9 cellular contexts compared by ENCODE assay signal in genomic region chrX:13123857-13124345, GRCh38.
DNase-seq lines count a peak whose midpoint lies in the region; ATAC-seq and TF ChIP-seq lines count a peak whose summit lies in the region.
"Had no signal": no experiment of that assay in that cellular context is flagged by ENCODE, and none has a peak within 500 bp of the region (broad histone marks: within the 10 kb centered on the region; RNA-seq: fewer than 3 reads in every experiment).

No MANE protein-coding gene starts in this region.

- no peaks in the 10 kb centered on the region for H3K9me3 Mint-ChIP-seq in activated CD4-positive, alpha-beta T cell treated with anti-CD3 and anti-CD28 coated beads for 36 hours (ENCODE audit: low read depth)
- no peaks in the 10 kb centered on the region for H3K9me3 Mint-ChIP-seq in T-helper 1 cell treated with Interleukin-12 subunit alpha and Interleukin-12 subunit beta and Interleukin-4 antibody, amounts not matched to agents 30 μg/mL and 1 μg/mL, for 36 hours
- H3K9me3 Mint-ChIP-seq in stimulated activated naive B cell treated with anti-CD40 and anti-IgM and Interleukin-4, amounts not matched to agents 10 μg/mL and 1 μg/mL and 100 μg/mL, for 72 hours: no peaks in the 10 kb centered on the region

- intact Hi-C loops in activated CD4-positive, alpha-beta T cell treated with anti-CD3 and anti-CD28 coated beads for 36 hours (cut with DNase I, micrococcal nuclease): no loop called here
- intact Hi-C loops in dorsolateral prefrontal cortex (cut with DNase I): no loop called here

- DNase-seq in activated CD4-positive, alpha-beta T cell treated with anti-CD3 and anti-CD28 coated beads for 36 hours: no peak
- no peak for DNase-seq in activated CD4-positive, alpha-beta T cell treated with anti-CD3 and anti-CD28 coated beads, Interleukin-2, amount 50 U/mL, for 48 hours
- DNase-seq in fibroblast of peridontal ligament (ENCODE audit: extremely low read depth) (peak; percentile 80), GM13976 (ENCODE audit: low spot score) (no peak), dorsolateral prefrontal cortex (no peak), kidney glomerular epithelial cell (lab: John Stamatoyannopoulos, UW) (no peak)
- no peak for DNase-seq in stimulated activated naive B cell treated with anti-CD40 and anti-IgM and Interleukin-4, amounts not matched to agents 10 μg/mL and 1 μg/mL and 100 μg/mL, for 72 hours
- DNase-seq: NCI-H748 treated with DMSO at 0.1 percent for 48 hours had no signal

- CTCF ChIA-PET in activated CD4-positive, alpha-beta T cell treated with anti-CD3 and anti-CD28 coated beads for 36 hours (lab: Charles Lee): interaction anchor here (0.7 to 1.5 kb wide), 3 partner anchors 122 to 212 kb away, joined by 3 to 4 read pairs (median 4); no protein-coding TSS in a partner anchor

- in situ Hi-C loops in GM13976 (cut with MboI; ENCODE audit: low sequenced_read_pairs, unreplicated experiment): no loop called here

- peak overlapping the region; percentile 58 for H3K27ac Mint-ChIP-seq in activated CD4-positive, alpha-beta T cell treated with anti-CD3 and anti-CD28 coated beads for 36 hours
- peak overlapping the region; percentile 88 for H3K27ac Mint-ChIP-seq in T-helper 1 cell treated with Interleukin-12 subunit alpha and Interleukin-12 subunit beta and Interleukin-4 antibody, amounts not matched to agents 30 μg/mL and 1 μg/mL, for 36 hours
- H3K27ac Mint-ChIP-seq in stimulated activated naive B cell treated with anti-CD40 and anti-IgM and Interleukin-4, amounts not matched to agents 10 μg/mL and 1 μg/mL and 100 μg/mL, for 72 hours: no peak overlapping the region

- no peak for TF ChIP-seq CTCF in GM13976 (IDR thresholded peaks at IDR 0.05; ENCODE audit: borderline replicate concordance, control extremely low read depth, extremely low read depth, insufficient read depth, missing control alignments)
- no peak for TF ChIP-seq CTCF in dorsolateral prefrontal cortex (IDR thresholded peaks at IDR 0.05 in 54 of 56, conservative IDR thresholded peaks at IDR 0.05 in 2 of 56; ENCODE audit: low read depth in 1 of 56, partially characterized antibody in 56 of 56)

- POLR2A ChIA-PET in activated CD4-positive, alpha-beta T cell treated with anti-CD3 and anti-CD28 coated beads for 36 hours (lab: Charles Lee): no interaction called here

- ATAC-seq in activated CD4-positive, alpha-beta T cell treated with anti-CD3 and anti-CD28 coated beads for 36 hours: peak; percentile 64
- no peak for ATAC-seq in stimulated activated naive B cell treated with anti-CD40 and anti-IgM and Interleukin-4, amounts not matched to agents 10 μg/mL and 1 μg/mL and 100 μg/mL, for 72 hours (replicated peaks)

- peaks cover 56% of the 10 kb centered on the region for H3K4me1 Mint-ChIP-seq in activated CD4-positive, alpha-beta T cell treated with anti-CD3 and anti-CD28 coated beads for 36 hours
- peaks cover 45% of the 10 kb centered on the region for H3K4me1 Mint-ChIP-seq in T-helper 1 cell treated with Interleukin-12 subunit alpha and Interleukin-12 subunit beta and Interleukin-4 antibody, amounts not matched to agents 30 μg/mL and 1 μg/mL, for 36 hours (ENCODE audit: low read depth)
- peaks cover 9 to 19% of the 10 kb centered on the region in 2 donors for H3K4me1 Mint-ChIP-seq in stimulated activated naive B cell treated with anti-CD40 and anti-IgM and Interleukin-4, amounts not matched to agents 10 μg/mL and 1 μg/mL and 100 μg/mL, for 72 hours

- H3K4me3 Mint-ChIP-seq in activated CD4-positive, alpha-beta T cell treated with anti-CD3 and anti-CD28 coated beads for 36 hours: no peak overlapping the region
- peak overlapping the region; percentile 46 for H3K4me3 Mint-ChIP-seq in T-helper 1 cell treated with Interleukin-12 subunit alpha and Interleukin-12 subunit beta and Interleukin-4 antibody, amounts not matched to agents 30 μg/mL and 1 μg/mL, for 36 hours
- H3K4me3 Mint-ChIP-seq in stimulated activated naive B cell treated with anti-CD40 and anti-IgM and Interleukin-4, amounts not matched to agents 10 μg/mL and 1 μg/mL and 100 μg/mL, for 72 hours: peak overlapping the region; percentile 29 to 56

- no peaks in the 10 kb centered on the region for H3K27me3 Mint-ChIP-seq in activated CD4-positive, alpha-beta T cell treated with anti-CD3 and anti-CD28 coated beads for 36 hours
- H3K27me3 Mint-ChIP-seq in T-helper 1 cell treated with Interleukin-12 subunit alpha and Interleukin-12 subunit beta and Interleukin-4 antibody, amounts not matched to agents 30 μg/mL and 1 μg/mL, for 36 hours (ENCODE audit: low read depth): no peaks in the 10 kb centered on the region
- H3K27me3 Mint-ChIP-seq in stimulated activated naive B cell treated with anti-CD40 and anti-IgM and Interleukin-4, amounts not matched to agents 10 μg/mL and 1 μg/mL and 100 μg/mL, for 72 hours: peaks cover 0 to 21% of the 10 kb centered on the region in 2 donors

- no peaks in the 10 kb centered on the region for H3K36me3 Mint-ChIP-seq in activated CD4-positive, alpha-beta T cell treated with anti-CD3 and anti-CD28 coated beads for 36 hours (ENCODE audit: low read depth)
- H3K36me3 Mint-ChIP-seq in T-helper 1 cell treated with Interleukin-12 subunit alpha and Interleukin-12 subunit beta and Interleukin-4 antibody, amounts not matched to agents 30 μg/mL and 1 μg/mL, for 36 hours (ENCODE audit: low read depth): peaks cover 8% of the 10 kb centered on the region
- no peaks in the 10 kb centered on the region for H3K36me3 Mint-ChIP-seq in stimulated activated naive B cell treated with anti-CD40 and anti-IgM and Interleukin-4, amounts not matched to agents 10 μg/mL and 1 μg/mL and 100 μg/mL, for 72 hours

- no peak overlapping the region for H3K27ac ChIP-seq in dorsolateral prefrontal cortex

- H3K4me3 ChIP-seq in dorsolateral prefrontal cortex: no peak overlapping the region

- peaks cover 0 to 35% (median 0%) of the 10 kb centered on the region in 45 donors for H3K27me3 ChIP-seq in dorsolateral prefrontal cortex
